ENCODE assay signal across 22 cellular contexts in the genomic region with DNA sequence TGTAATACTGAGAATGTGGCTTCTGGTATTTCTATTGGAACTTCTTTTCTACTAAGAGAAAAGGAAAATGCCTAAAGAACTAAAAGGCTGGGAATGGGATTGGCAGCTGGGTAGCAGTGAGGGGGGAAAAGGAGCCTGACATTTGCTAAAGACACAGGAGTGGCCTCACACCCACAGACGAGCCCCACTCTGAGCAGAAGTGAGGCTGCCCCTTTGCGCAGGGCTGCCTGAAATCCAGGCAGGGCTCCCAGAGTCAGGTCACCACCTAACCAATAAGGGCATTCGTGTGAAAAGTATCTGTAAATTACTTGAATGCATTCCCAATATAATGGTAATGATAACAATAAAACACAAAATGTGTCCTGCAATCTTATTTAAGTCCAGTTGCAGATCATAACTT.
DNase-seq lines count a peak whose midpoint lies in the region; ATAC-seq, FAIRE-seq and TF ChIP-seq lines count a peak whose summit lies in the region.
"Had no signal": no experiment of that assay in that cellular context is flagged by ENCODE, and none has a peak within 500 bp of the region (broad histone marks: within the 10 kb centered on the region; RNA-seq: fewer than 3 reads in every experiment).

No MANE protein-coding gene starts in this region.

- H3K9ac ChIP-seq in kidney (ENCODE audit: low read length in 2 of 2), result no peak overlapping the region
- H3K9ac ChIP-seq: BLaER1 had no signal

- no peaks in the 10 kb centered on the region for H3K36me3 ChIP-seq in GM23338 (ENCODE audit: insufficient read depth)
- H3K36me3 ChIP-seq in ectodermal cell (ENCODE audit: control insufficient read depth, insufficient read depth, low read length), result peaks cover 52% of the 10 kb centered on the region
- peaks cover 11 to 52% of the 10 kb centered on the region in 2 donors for H3K36me3 ChIP-seq in kidney (ENCODE audit: control insufficient read depth in 1 of 2, insufficient read depth in 2 of 2, low read length in 2 of 2)
- H3K36me3 ChIP-seq: BLaER1 had no signal

- H3K9me3 Mint-ChIP-seq in GM23338 (no peaks in the 10 kb centered on the region; the same call in 2 of the 3 replicates), neural crest cell (peaks cover 3% of the 10 kb centered on the region), progenitor cell of endocrine pancreas (ENCODE audit: low read depth) (no peaks in the 10 kb centered on the region)
- H3K9me3 Mint-ChIP-seq: CD14-positive monocyte, IgD-negative memory B cell had no signal

- 43 to 50% methylated on average over 2 of the region's 3 CpGs for WGBS in ectodermal cell, 2 experiments

- H3K27me3 Mint-ChIP-seq in GM23338 (ENCODE audit: insufficient read depth, low read depth, poor library complexity) (peaks cover 2% of the 10 kb centered on the region), neural crest cell (ENCODE audit: low read depth) (peaks cover 14% of the 10 kb centered on the region), progenitor cell of endocrine pancreas (no peaks in the 10 kb centered on the region)

- H3K9me3 ChIP-seq in ectodermal cell (ENCODE audit: control insufficient read depth, low read length) (no peaks in the 10 kb centered on the region), kidney (ENCODE audit: control insufficient read depth in 1 of 2, low read length in 2 of 2) (no peaks in the 10 kb centered on the region)
- H3K9me3 ChIP-seq: A549, BLaER1 had no signal

- H3K4me3 Mint-ChIP-seq in GM23338, result no peak overlapping the region
- peak overlapping the region; percentile 11 for H3K4me3 Mint-ChIP-seq in neural crest cell
- H3K4me3 Mint-ChIP-seq in progenitor cell of endocrine pancreas (ENCODE audit: low read depth), result no peak overlapping the region
- H3K4me3 Mint-ChIP-seq: CD14-positive monocyte; CD4-positive, alpha-beta memory T cell; IgD-negative memory B cell had no signal

- H3K27ac Mint-ChIP-seq in GM23338, result peak overlapping the region; percentile 75; the same call in 1 of the 2 replicates
- H3K27ac Mint-ChIP-seq in neural crest cell (ENCODE audit: unreplicated experiment), result peak overlapping the region; percentile 16
- H3K27ac Mint-ChIP-seq in progenitor cell of endocrine pancreas, result peak overlapping the region; percentile 74
- H3K27ac Mint-ChIP-seq: CD14-positive monocyte; CD4-positive, alpha-beta memory T cell; IgD-negative memory B cell had no signal

- no peak for DNase-seq in GM23338 (ENCODE audit: low spot score)
- no peak for DNase-seq in neural crest cell (ENCODE audit: low read depth, low spot score)
- DNase-seq in progenitor cell of endocrine pancreas (ENCODE audit: low spot score, unreplicated experiment), result no peak
- DNase-seq in kidney, result no peak
- DNase-seq in activated CD4-positive, alpha-beta T cell treated with anti-CD3 and anti-CD28 coated beads for 4 hours, result no peak
- DNase-seq: CD4-positive, alpha-beta memory T cell; DMS153; DMS79; GDM1; HCEC 1CT had no signal

- H3K27ac ChIP-seq in GM23338 (ENCODE audit: low read depth), result no peak overlapping the region
- H3K27ac ChIP-seq in ectodermal cell (ENCODE audit: insufficient read depth, low read depth, low read length, poor library complexity, severe bottlenecking), result peak overlapping the region; percentile 76
- H3K27ac ChIP-seq in kidney (ENCODE audit: low read depth in 2 of 2, low read length in 2 of 2), result no peak overlapping the region
- H3K27ac ChIP-seq: 22Rv1, A549, BLaER1 had no signal

- intact Hi-C loops in kidney (cut with DNase I), result no loop called here

- no peak overlapping the region for H3K4me2 ChIP-seq in GM23338
- H3K4me2 ChIP-seq: A549, BLaER1 had no signal

- H4K20me1 ChIP-seq in GM23338 (replicated peaks; ENCODE audit: insufficient read depth), result no peaks in the 10 kb centered on the region
- H4K20me1 ChIP-seq: BLaER1 had no signal

- H3K9me2 ChIP-seq in GM23338 (ENCODE audit: insufficient read depth), result peaks cover 3% of the 10 kb centered on the region; the same call in 1 of the 2 replicates

- no peak for FAIRE-seq in kidney (lab: Jason Lieb, UNC)
- FAIRE-seq: A549, GM12892, GM18507, HepG2, HTR-8/SVneo had no signal

- no peaks in the 10 kb centered on the region for H3F3A ChIP-seq in GM23338 (replicated peaks; ENCODE audit: low read depth)

- peak overlapping the region; percentile 52; the same call in 1 of the 2 replicates for H2AFZ ChIP-seq in GM23338

- H3K36me3 Mint-ChIP-seq in GM23338 (ENCODE audit: low read depth), result no peaks in the 10 kb centered on the region
- peaks cover 20% of the 10 kb centered on the region for H3K36me3 Mint-ChIP-seq in neural crest cell (ENCODE audit: low read depth)
- H3K36me3 Mint-ChIP-seq in progenitor cell of endocrine pancreas (ENCODE audit: insufficient read depth), result peaks cover 24% of the 10 kb centered on the region
- H3K36me3 Mint-ChIP-seq: CD14-positive monocyte; CD4-positive, alpha-beta memory T cell; IgD-negative memory B cell had no signal

- no peaks in the 10 kb centered on the region for H3K27me3 ChIP-seq in GM23338 (ENCODE audit: insufficient read depth)
- H3K27me3 ChIP-seq in ectodermal cell (ENCODE audit: control insufficient read depth, insufficient read depth, low read length, poor library complexity, severe bottlenecking), result no peaks in the 10 kb centered on the region
- H3K27me3 ChIP-seq: BLaER1 had no signal

- ATAC-seq in GM23338 (peak; percentile 56), HG02642 (IDR thresholded peaks at IDR 0.05; ENCODE audit: poor library complexity, unreplicated experiment) (no peak), HG03520 (IDR thresholded peaks at IDR 0.05; ENCODE audit: unreplicated experiment) (no peak)
- ATAC-seq: A549, HepG2 had no signal

- H3K4me1 Mint-ChIP-seq in GM23338, result peaks cover 23% of the 10 kb centered on the region
- H3K4me1 Mint-ChIP-seq in neural crest cell, result peaks cover 39% of the 10 kb centered on the region
- peaks cover 14% of the 10 kb centered on the region for H3K4me1 Mint-ChIP-seq in progenitor cell of endocrine pancreas (ENCODE audit: low read depth)
- H3K4me1 Mint-ChIP-seq: CD14-positive monocyte; CD4-positive, alpha-beta memory T cell; IgD-negative memory B cell had no signal

- no peak overlapping the region for H3K4me3 ChIP-seq in GM23338
- no peak overlapping the region for H3K4me3 ChIP-seq in ectodermal cell (ENCODE audit: insufficient read depth, low read depth, low read length)
- H3K4me3 ChIP-seq in kidney (ENCODE audit: low read length in 2 of 2), result no peak overlapping the region
- H3K4me3 ChIP-seq: A549, BLaER1 had no signal

- H3K4me1 ChIP-seq in GM23338 (ENCODE audit: insufficient read depth) (peaks cover 29% of the 10 kb centered on the region), ectodermal cell (ENCODE audit: control insufficient read depth, insufficient read depth, low read length) (peaks cover 33% of the 10 kb centered on the region), kidney (ENCODE audit: control insufficient read depth in 1 of 2, insufficient read depth in 1 of 2, low read depth in 1 of 2, low read length in 2 of 2) (no peaks in the 10 kb centered on the region)
- H3K4me1 ChIP-seq: A549, BLaER1 had no signal

- TF ChIP-seq CTCF in GM23338 (conservative IDR thresholded peaks at IDR 0.05; ENCODE audit: low read depth in 2 of 2) (no peak), neural crest cell (conservative IDR thresholded peaks at IDR 0.05) (no peak), progenitor cell of endocrine pancreas (IDR thresholded peaks at IDR 0.05; ENCODE audit: unreplicated experiment) (no peak), kidney (IDR thresholded peaks at IDR 0.05; ENCODE audit: borderline replicate concordance, extremely low read depth, insufficient read depth) (no peak)

- H3K79me2 ChIP-seq in GM23338 (replicated peaks; ENCODE audit: insufficient read depth), result no peaks in the 10 kb centered on the region

TF ChIP-seq in GM23338, 12 proteins besides CTCF, POLR2A, EP300 and RAD21 (continues in another document):
- TF ChIP-seq ZNF331 (CRISPR knock-in tag; IDR thresholded peaks at IDR 0.05; ENCODE audit: low read depth) (no peak), STAT1 (IDR thresholded peaks at IDR 0.05; ENCODE audit: unreplicated experiment) (no peak), EZH2 (IDR thresholded peaks at IDR 0.05; ENCODE audit: low read depth, unreplicated experiment) (no peak), POLR2AphosphoS5 (IDR thresholded peaks at IDR 0.05; ENCODE audit: low read depth) (no peak), EZH2phosphoT487 (IDR thresholded peaks at IDR 0.05; ENCODE audit: unreplicated experiment) (no peak), JUNB (IDR thresholded peaks at IDR 0.05; ENCODE audit: unreplicated experiment) (no peak)
- TF ChIP-seq, protein P1, sequence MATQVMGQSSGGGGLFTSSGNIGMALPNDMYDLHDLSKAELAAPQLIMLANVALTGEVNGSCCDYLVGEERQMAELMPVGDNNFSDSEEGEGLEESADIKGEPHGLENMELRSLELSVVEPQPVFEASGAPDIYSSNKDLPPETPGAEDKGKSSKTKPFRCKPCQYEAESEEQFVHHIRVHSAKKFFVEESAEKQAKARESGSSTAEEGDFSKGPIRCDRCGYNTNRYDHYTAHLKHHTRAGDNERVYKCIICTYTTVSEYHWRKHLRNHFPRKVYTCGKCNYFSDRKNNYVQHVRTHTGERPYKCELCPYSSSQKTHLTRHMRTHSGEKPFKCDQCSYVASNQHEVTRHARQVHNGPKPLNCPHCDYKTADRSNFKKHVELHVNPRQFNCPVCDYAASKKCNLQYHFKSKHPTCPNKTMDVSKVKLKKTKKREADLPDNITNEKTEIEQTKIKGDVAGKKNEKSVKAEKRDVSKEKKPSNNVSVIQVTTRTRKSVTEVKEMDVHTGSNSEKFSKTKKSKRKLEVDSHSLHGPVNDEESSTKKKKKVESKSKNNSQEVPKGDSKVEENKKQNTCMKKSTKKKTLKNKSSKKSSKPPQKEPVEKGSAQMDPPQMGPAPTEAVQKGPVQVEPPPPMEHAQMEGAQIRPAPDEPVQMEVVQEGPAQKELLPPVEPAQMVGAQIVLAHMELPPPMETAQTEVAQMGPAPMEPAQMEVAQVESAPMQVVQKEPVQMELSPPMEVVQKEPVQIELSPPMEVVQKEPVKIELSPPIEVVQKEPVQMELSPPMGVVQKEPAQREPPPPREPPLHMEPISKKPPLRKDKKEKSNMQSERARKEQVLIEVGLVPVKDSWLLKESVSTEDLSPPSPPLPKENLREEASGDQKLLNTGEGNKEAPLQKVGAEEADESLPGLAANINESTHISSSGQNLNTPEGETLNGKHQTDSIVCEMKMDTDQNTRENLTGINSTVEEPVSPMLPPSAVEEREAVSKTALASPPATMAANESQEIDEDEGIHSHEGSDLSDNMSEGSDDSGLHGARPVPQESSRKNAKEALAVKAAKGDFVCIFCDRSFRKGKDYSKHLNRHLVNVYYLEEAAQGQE (IDR thresholded peaks at IDR 0.05; ENCODE audit: unreplicated experiment), result no peak
- TF ChIP-seq, protein P2, sequence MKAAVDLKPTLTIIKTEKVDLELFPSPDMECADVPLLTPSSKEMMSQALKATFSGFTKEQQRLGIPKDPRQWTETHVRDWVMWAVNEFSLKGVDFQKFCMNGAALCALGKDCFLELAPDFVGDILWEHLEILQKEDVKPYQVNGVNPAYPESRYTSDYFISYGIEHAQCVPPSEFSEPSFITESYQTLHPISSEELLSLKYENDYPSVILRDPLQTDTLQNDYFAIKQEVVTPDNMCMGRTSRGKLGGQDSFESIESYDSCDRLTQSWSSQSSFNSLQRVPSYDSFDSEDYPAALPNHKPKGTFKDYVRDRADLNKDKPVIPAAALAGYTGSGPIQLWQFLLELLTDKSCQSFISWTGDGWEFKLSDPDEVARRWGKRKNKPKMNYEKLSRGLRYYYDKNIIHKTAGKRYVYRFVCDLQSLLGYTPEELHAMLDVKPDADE (IDR thresholded peaks at IDR 0.05), result no peak

Comparison
In these comparisons a context has a peak if more than half of its experiments do, and no peak if none do; other contexts are left out.
1. H3K27ac Mint-ChIP-seq: peak in every context shown above with its lines; median percentile 75 in GM23338; 74 in progenitor cell of endocrine pancreas; 16 in neural crest cell.